ENCODE assay signal across 10 cellular contexts in genomic region chr1:189619682-189620332, GRCh38.
A peak's percentile ranks its signal among the peaks of the same experiment; 100 is the strongest.
DNase-seq lines count a peak whose midpoint lies in the region; ATAC-seq and TF ChIP-seq lines count a peak whose summit lies in the region.
"Had no signal": no experiment of that assay in that cellular context is flagged by ENCODE, and none has a peak within 500 bp of the region (broad histone marks: within the 10 kb centered on the region; RNA-seq: fewer than 3 reads in every experiment).

No MANE protein-coding gene starts in this region.

- peaks cover 14 to 17% of the 10 kb centered on the region in 2 donors for H3K9me3 Mint-ChIP-seq in natural killer cell

- no peak for TF ChIP-seq CTCF in astrocyte of the cerebellum (IDR thresholded peaks at IDR 0.05; ENCODE audit: low read depth, low read length, missing control alignments)
- no peak for TF ChIP-seq CTCF in ascending aorta (IDR thresholded peaks at IDR 0.05)
- no peak for TF ChIP-seq CTCF in natural killer cell (IDR thresholded peaks at IDR 0.05)

- no peak overlapping the region for H3K27ac ChIP-seq in ascending aorta

- H3K4me1 ChIP-seq in ascending aorta, result no peaks in the 10 kb centered on the region

- no peaks in the 10 kb centered on the region for H3K27me3 Mint-ChIP-seq in natural killer cell (ENCODE audit: low read depth in 2 of 2)
- H3K27me3 Mint-ChIP-seq: central memory CD8-positive, alpha-beta T cell had no signal

- in situ Hi-C loops in astrocyte of the cerebellum (cut with HindIII; ENCODE audit: low sequenced_read_pairs), result no loop called here

- no peaks in the 10 kb centered on the region for H3K36me3 Mint-ChIP-seq in natural killer cell

- H3K27me3 ChIP-seq in ascending aorta, result no peaks in the 10 kb centered on the region

- no peaks in the 10 kb centered on the region for H3K36me3 ChIP-seq in ascending aorta

- ATAC-seq in HG03460 (IDR thresholded peaks at IDR 0.05; ENCODE audit: unreplicated experiment) (no peak), natural killer cell (no peak)
- ATAC-seq: Right ventricle myocardium inferior had no signal

- DNase-seq in DMS53 treated with DMSO at 0.1 percent for 48 hours (lab: John Stamatoyannopoulos, UW; ENCODE audit: unreplicated experiment) (peak; percentile 78), NCI-H2029 (lab: John Stamatoyannopoulos, UW) (peak; percentile 46), astrocyte of the cerebellum (ENCODE audit: low read depth) (peak; percentile 94), mucosa of gallbladder (ENCODE audit: low spot score) (peak; percentile 80), NCI-H510A treated with DMSO at 0.1 percent for 48 hours (lab: John Stamatoyannopoulos, UW) (no peak), ascending aorta (ENCODE audit: low spot score in 2 of 2) (no peak), natural killer cell (no peak)

- H3K27ac Mint-ChIP-seq in natural killer cell, result no peak overlapping the region

- H3K9me3 ChIP-seq in ascending aorta, result no peaks in the 10 kb centered on the region

- no peak overlapping the region for H3K4me3 Mint-ChIP-seq in natural killer cell
- H3K4me3 Mint-ChIP-seq: central memory CD8-positive, alpha-beta T cell had no signal

- H3K4me3 ChIP-seq in astrocyte of the cerebellum (ENCODE audit: low read depth, low read length) (no peak overlapping the region), ascending aorta (no peak overlapping the region)

- intact Hi-C loops in ascending aorta (cut with DNase I), result no loop called here
- intact Hi-C loops in natural killer cell (cut with micrococcal nuclease), result no loop called here

- no peaks in the 10 kb centered on the region for H3K4me1 Mint-ChIP-seq in natural killer cell
- H3K4me1 Mint-ChIP-seq: central memory CD8-positive, alpha-beta T cell had no signal

Comparison
In these comparisons a context has a peak if more than half of its experiments do, and no peak if none do; other contexts are left out.
1. DNase-seq: peak in DMS53 treated with DMSO at 0.1 percent for 48 hours (single experiment), NCI-H2029 (single experiment), astrocyte of the cerebellum (single experiment) and mucosa of gallbladder (single experiment); none in NCI-H510A treated with DMSO at 0.1 percent for 48 hours (single experiment), ascending aorta (0 of 2) and natural killer cell (single experiment).